8 cellular contexts compared by ENCODE assay signal in the genomic region with DNA sequence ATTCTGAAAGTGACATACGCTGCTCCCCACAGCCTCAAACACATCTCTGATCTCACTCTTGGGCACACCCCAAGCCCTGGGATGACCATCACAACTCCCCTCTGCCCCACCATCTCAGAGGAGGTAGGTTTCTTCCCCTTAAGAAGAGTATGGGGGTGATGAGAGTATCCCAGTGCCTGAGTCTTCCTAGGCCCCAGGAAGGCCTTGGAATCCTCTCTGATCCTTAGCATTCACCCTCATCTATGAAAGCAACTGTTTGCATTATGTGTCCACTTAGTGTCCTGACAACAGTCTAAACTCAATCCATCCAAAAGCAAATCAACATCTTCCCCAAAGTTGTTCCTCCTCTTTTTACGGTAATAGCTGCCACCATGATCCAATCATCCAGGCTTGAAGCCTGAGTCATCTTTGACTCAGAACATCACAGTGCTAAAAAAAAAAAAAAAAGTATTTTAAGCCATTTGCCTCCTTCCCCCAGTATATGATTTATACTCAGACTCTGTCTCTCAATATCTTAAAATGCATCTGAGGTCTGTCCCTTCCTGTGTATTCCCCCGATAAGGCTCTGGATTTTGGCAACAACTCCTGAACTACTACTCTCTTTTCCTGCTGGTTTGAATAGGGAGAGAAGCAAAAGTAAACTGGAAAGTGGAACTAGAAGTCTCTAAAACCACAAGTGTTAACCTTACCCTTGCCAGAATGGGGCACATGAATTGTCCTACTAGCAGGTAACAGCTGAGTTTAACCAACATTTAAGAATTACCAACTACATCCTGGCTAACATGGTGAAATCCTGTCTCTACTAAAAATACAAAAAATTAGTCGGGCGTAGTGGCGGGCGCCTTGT. TPM values are rescaled to one million over a fixed set of nuclear protein-coding genes. Genes with fewer than 3 reads are reported as not detected.
DNase-seq lines count a peak whose midpoint lies in the region; ATAC-seq and TF ChIP-seq lines count a peak whose summit lies in the region.

No MANE protein-coding gene starts in this region.

- peaks cover 12% of the 10 kb centered on the region for H3K36me3 Mint-ChIP-seq in T-helper 2 cell treated with Interferon-gamma antibody and Interleukin-4, amounts not matched to agents 5 μg/mL and 100 μg/mL, for 36 hours (ENCODE audit: low read depth)

- H3K27ac Mint-ChIP-seq in T-helper 2 cell treated with Interferon-gamma antibody and Interleukin-4, amounts not matched to agents 5 μg/mL and 100 μg/mL, for 36 hours, result peak overlapping the region; percentile 90

- H3K4me3 Mint-ChIP-seq in T-helper 2 cell treated with Interferon-gamma antibody and Interleukin-4, amounts not matched to agents 5 μg/mL and 100 μg/mL, for 36 hours, result peak overlapping the region; percentile 63

- peaks cover 40% of the 10 kb centered on the region for H3K4me1 Mint-ChIP-seq in T-helper 2 cell treated with Interferon-gamma antibody and Interleukin-4, amounts not matched to agents 5 μg/mL and 100 μg/mL, for 36 hours (ENCODE audit: low read depth)

- ATAC-seq in GM18907 (IDR thresholded peaks at IDR 0.05; ENCODE audit: unreplicated experiment) (peak; percentile 44), HG03095 (IDR thresholded peaks at IDR 0.05; ENCODE audit: unreplicated experiment) (peak; percentile 18)

- CTCF ChIA-PET in AG04449 (lab: Yijun Ruan, JAX), result interaction anchor here (1.0 kb wide), 1 partner anchor 23 kb away, joined by 3 read pairs; a partner anchor contains a TSS

- H3K27ac ChIP-seq in skin epidermis, result peak overlapping the region; percentile 12 to 89 (median 81)

- no peaks in the 10 kb centered on the region for H3K9me3 Mint-ChIP-seq in T-helper 2 cell treated with Interferon-gamma antibody and Interleukin-4, amounts not matched to agents 5 μg/mL and 100 μg/mL, for 36 hours

- POLR2A ChIA-PET in AG04449 (lab: Yijun Ruan, JAX), result no interaction called here

- TF ChIP-seq CTCF in AG04449 (IDR thresholded peaks at IDR 0.05; ENCODE audit: insufficient read depth, low read length, missing control alignments), result no peak
- TF ChIP-seq CTCF in fibroblast of villous mesenchyme (IDR thresholded peaks at IDR 0.05; ENCODE audit: insufficient read depth, low read depth, low read length), result no peak

- no peaks in the 10 kb centered on the region for H3K27me3 Mint-ChIP-seq in T-helper 2 cell treated with Interferon-gamma antibody and Interleukin-4, amounts not matched to agents 5 μg/mL and 100 μg/mL, for 36 hours (ENCODE audit: low read depth)

- no peak overlapping the region for H3K4me3 ChIP-seq in AG04449 (ENCODE audit: low read depth, low read length)
- H3K4me3 ChIP-seq in fibroblast of villous mesenchyme (ENCODE audit: low read depth, low read length), result no peak overlapping the region
- H3K4me3 ChIP-seq in skin epidermis, result no peak overlapping the region

- DNase-seq in AG04449 (ENCODE audit: low read depth, low spot score) (peak; percentile 79), fibroblast of villous mesenchyme (ENCODE audit: low read depth) (peak; percentile 74), GOT3 (lab: John Stamatoyannopoulos, UW) (no peak)
- peak; percentile 9 for DNase-seq in T-helper 2 cell treated with Interferon-gamma antibody and Interleukin-4, amounts not matched to agents 5 μg/mL and 100 μg/mL, for 36 hours (ENCODE audit: low spot score)
- DNase-seq in NK-92 treated with Interleukin-12 subunit alpha and Interleukin-12 subunit beta, amount 100 ng/mL, for 24 hours (lab: John Stamatoyannopoulos, UW), result no peak

RNA-seq across cellular contexts. Expression of a gene that starts 22.5 kb away (rescaled TPM):
- 1.3 TPM in 2 replicates for total RNA-seq in fibroblast of villous mesenchyme

RNA-seq across cellular contexts. Expression of a gene that starts 39.3 kb away (rescaled TPM):
- 10.8 and 15.8 TPM in 2 replicates for total RNA-seq in fibroblast of villous mesenchyme

RNA-seq across cellular contexts. Expression of a gene that starts 40.2 kb away (rescaled TPM):
- total RNA-seq in fibroblast of villous mesenchyme, result not detected in 2 replicates

RNA-seq across cellular contexts. Expression of a gene that starts 58.6 kb away (rescaled TPM):
- 3.0 and 4.2 TPM in 2 replicates for total RNA-seq in fibroblast of villous mesenchyme

Comparison
In these comparisons a context has a peak if more than half of its experiments do, and no peak if none do; other contexts are left out.
1. DNase-seq: peak in AG04449 (single experiment), T-helper 2 cell treated with Interferon-gamma antibody and Interleukin-4, amounts not matched to agents 5 μg/mL and 100 μg/mL, for 36 hours (single experiment) and fibroblast of villous mesenchyme (single experiment); none in NK-92 treated with Interleukin-12 subunit alpha and Interleukin-12 subunit beta, amount 100 ng/mL, for 24 hours (single experiment) and GOT3 (single experiment).